26 cellular contexts compared by ENCODE assay signal in the genomic region with DNA sequence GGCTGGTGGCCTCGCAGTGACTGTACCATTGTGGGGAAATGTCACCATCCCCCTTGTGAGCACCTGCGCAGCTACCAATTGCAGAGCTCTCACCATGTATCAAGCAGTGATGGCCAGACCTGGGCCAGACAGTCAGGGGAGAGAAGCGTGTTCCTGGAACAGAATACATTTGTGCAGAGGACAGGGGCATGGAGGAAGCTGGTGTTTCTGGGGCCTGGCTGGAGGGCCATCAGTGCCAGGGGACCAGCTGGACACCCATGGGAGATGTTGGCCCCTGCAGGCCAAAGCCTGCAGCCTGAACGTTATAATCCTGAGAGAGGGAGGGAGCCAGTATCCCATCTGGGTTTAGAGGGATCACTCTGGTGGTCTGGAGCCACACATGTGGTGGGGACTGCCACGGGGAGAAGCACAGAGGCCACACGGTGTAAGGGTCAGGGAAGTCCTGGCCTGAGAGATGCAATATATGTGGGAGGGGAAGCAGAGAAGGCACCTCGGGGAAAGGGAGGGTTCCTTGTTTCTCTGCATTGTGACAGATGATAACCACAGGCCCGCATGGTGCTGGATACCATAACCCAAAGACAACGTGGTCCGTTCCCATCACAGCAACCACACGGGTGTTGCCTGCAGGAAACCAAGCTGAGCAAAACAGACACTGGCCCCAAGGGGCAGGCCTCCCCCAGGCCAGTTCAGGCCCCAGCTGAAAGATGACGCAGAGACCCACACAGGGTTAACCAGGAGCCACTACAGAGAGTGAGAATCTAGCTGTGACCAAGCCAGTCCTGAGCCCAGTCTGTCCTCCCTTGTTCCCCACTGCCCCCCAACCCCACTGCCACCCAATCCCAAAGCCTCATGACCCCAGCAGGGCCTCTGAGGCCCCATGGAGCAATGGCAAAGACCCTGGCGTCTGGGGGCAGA.
DNase-seq lines count a peak whose midpoint lies in the region; ATAC-seq, FAIRE-seq and TF ChIP-seq lines count a peak whose summit lies in the region.
"Had no signal": no experiment of that assay in that cellular context is flagged by ENCODE, and none has a peak within 500 bp of the region (broad histone marks: within the 10 kb centered on the region; RNA-seq: fewer than 3 reads in every experiment).

No MANE protein-coding gene starts in this region.

- WGBS in H9 (ENCODE audit: extremely low coverage, insufficient read length, low lambda C conversion rate), result no CpG with 5 or more reads among the region's 13 CpGs
- 22% methylated on average over 13 of the region's 13 CpGs for WGBS in GM12878 (ENCODE audit: insufficient coverage, insufficient replicate concordance, low lambda C conversion rate, missing lambda C conversion rate)
- WGBS in transverse colon (ENCODE audit: low coverage in 1 of 2), 2 donors, result 74% methylated on average over 13 of the region's 13 CpGs; no CpG with 5 or more reads in 1 of the 2 donors

- H3K9me3 ChIP-seq in BLaER1 treated with 17β-estradiol and CSF1 and Interleukin-3, amounts not matched to agents 10 nM and 100 nM (replicated peaks in 1 of 11), result no peaks in the 10 kb centered on the region
- H3K9me3 ChIP-seq in H9 (ENCODE audit: control insufficient read depth, low read depth, low read length), result no peaks in the 10 kb centered on the region
- no peaks in the 10 kb centered on the region for H3K9me3 ChIP-seq in GM12878 (replicated peaks; ENCODE audit: control insufficient read depth, insufficient read depth, low read length)
- H3K9me3 ChIP-seq in osteoblast (ENCODE audit: low read depth, low read length), result no peaks in the 10 kb centered on the region
- H3K9me3 ChIP-seq in transverse colon, result no peaks in the 10 kb centered on the region

- no peak for FAIRE-seq in GM12878 (lab: Jason Lieb, UNC)
- no peak for FAIRE-seq in frontal cortex (lab: Jason Lieb, UNC)
- FAIRE-seq: keratinocyte, RCC 7860 had no signal

- H3K9me3 Mint-ChIP-seq in H9, result no peaks in the 10 kb centered on the region
- H3K9me3 Mint-ChIP-seq in T-helper 2 cell treated with Interferon-gamma antibody and Interleukin-4, amounts not matched to agents 5 μg/mL and 100 μg/mL, for 36 hours, result no peaks in the 10 kb centered on the region
- H3K9me3 Mint-ChIP-seq: CD8-positive, alpha-beta memory T cell; central memory CD8-positive, alpha-beta T cell; memory B cell; naive thymus-derived CD8-positive, alpha-beta T cell had no signal

- H3K4ac ChIP-seq in H9 (ENCODE audit: low read depth, low read length), result no peak overlapping the region

- no peak overlapping the region for H2AFZ ChIP-seq in H9 (ENCODE audit: low read length)
- H2AFZ ChIP-seq in GM12878 (ENCODE audit: control insufficient read depth, low read depth, low read length), result no peak overlapping the region
- no peak overlapping the region for H2AFZ ChIP-seq in osteoblast (ENCODE audit: low read length)

- TF ChIP-seq RAD21 in GM12878 (IDR thresholded peaks at IDR 0.05; ENCODE audit: insufficient read depth, low read depth, low read length), result no peak

- DNase-seq in H9, result peak; percentile 16
- no peak for DNase-seq in GM12878 (ENCODE audit: low read depth, low spot score)
- DNase-seq in osteoblast (ENCODE audit: insufficient read length, low spot score, missing footprints), result peak; percentile 42
- DNase-seq in NCI-H1694 treated with DMSO at 0.1 percent for 48 hours (lab: John Stamatoyannopoulos, UW), result no peak
- no peak for DNase-seq in transverse colon
- no peak for DNase-seq in frontal cortex (ENCODE audit: low spot score in 2 of 2)
- no peak for DNase-seq in T-helper 2 cell treated with Interferon-gamma antibody and Interleukin-4, amounts not matched to agents 5 μg/mL and 100 μg/mL, for 36 hours (ENCODE audit: low spot score)
- DNase-seq: activated CD4-positive, alpha-beta T cell treated with anti-CD3 and anti-CD28 coated beads for 36 hours; anterior cingulate cortex; CD8-positive, alpha-beta memory T cell; DMS79 treated with DMSO at 0.1 percent for 48 hours; erythroblast; foreskin keratinocyte; Karpas-422; NCI-H1092 treated with DMSO at 0.1 percent for 48 hours; NCI-H510A treated with DMSO at 0.1 percent for 48 hours; NK-92 treated with Interleukin-12 subunit alpha and Interleukin-12 subunit beta, amount 100 ng/mL, for 24 hours; stimulated activated CD4-positive, alpha-beta T cell treated with anti-CD3 and anti-CD28 coated beads, Interleukin-2, amount 100 ng/mL, for 24 hours; stimulated activated naive CD4-positive, alpha-beta T cell treated with Interleukin-2 at 50 U/mL for 16 hours had no signal

- no peaks in the 10 kb centered on the region; a peak in 2 of 22 replicates for H4K20me1 ChIP-seq in BLaER1 treated with 17β-estradiol and CSF1 and Interleukin-3, amounts not matched to agents 10 nM and 100 nM
- H4K20me1 ChIP-seq in H9 (ENCODE audit: control insufficient read depth, insufficient read depth, insufficient read length) (no peaks in the 10 kb centered on the region), GM12878 (ENCODE audit: control insufficient read depth, insufficient read depth) (no peaks in the 10 kb centered on the region), osteoblast (ENCODE audit: insufficient read depth, low read length) (peaks cover 62% of the 10 kb centered on the region)

- no peak overlapping the region for H2BK20ac ChIP-seq in H9 (ENCODE audit: low read depth, low read length, poor library complexity, severe bottlenecking)

- intact Hi-C loops in GM12878 (cut with micrococcal nuclease; ENCODE audit: unreplicated experiment), result no loop called here
- intact Hi-C loops in transverse colon (cut with DNase I; ENCODE audit: low total_unique reads), result no loop called here

- TF ChIP-seq POLR2A in GM12878 (IDR thresholded peaks at IDR 0.05; ENCODE audit: low read depth, low read length) (no peak), transverse colon (IDR thresholded peaks at IDR 0.05) (no peak)

- H4K5ac ChIP-seq in H9 (ENCODE audit: insufficient read length, low read depth, low read length), result no peak overlapping the region

- no peak overlapping the region for H3K4me3 Mint-ChIP-seq in H9
- H3K4me3 Mint-ChIP-seq in T-helper 2 cell treated with Interferon-gamma antibody and Interleukin-4, amounts not matched to agents 5 μg/mL and 100 μg/mL, for 36 hours, result no peak overlapping the region
- H3K4me3 Mint-ChIP-seq: activated CD4-positive, alpha-beta T cell treated with anti-CD3 and anti-CD28 coated beads for 36 hours; CD8-positive, alpha-beta memory T cell; central memory CD8-positive, alpha-beta T cell; memory B cell; naive thymus-derived CD8-positive, alpha-beta T cell had no signal

- RAD21 ChIA-PET in GM12878 (lab: Charles Lee; ENCODE audit: unreplicated experiment), result interaction anchor here (1.1 kb wide), 1 partner anchor 154 kb away, joined by 3 read pairs; no protein-coding TSS in a partner anchor

- H2BK12ac ChIP-seq in H9 (ENCODE audit: insufficient read length, low read depth, low read length), result no peak overlapping the region

- SMC1A ChIA-PET in GM12878 (lab: Charles Lee; ENCODE audit: uncharacterized antibody, unreplicated experiment), result no interaction called here

- H3K27ac Mint-ChIP-seq in H9, result no peak overlapping the region
- H3K27ac Mint-ChIP-seq in T-helper 2 cell treated with Interferon-gamma antibody and Interleukin-4, amounts not matched to agents 5 μg/mL and 100 μg/mL, for 36 hours, result no peak overlapping the region
- H3K27ac Mint-ChIP-seq: activated CD4-positive, alpha-beta T cell treated with anti-CD3 and anti-CD28 coated beads for 36 hours; memory B cell; naive thymus-derived CD8-positive, alpha-beta T cell had no signal

- H3K79me2 ChIP-seq in H9 (ENCODE audit: insufficient read depth, low read length) (no peaks in the 10 kb centered on the region), GM12878 (ENCODE audit: control insufficient read depth, insufficient read depth, low read length) (no peaks in the 10 kb centered on the region), osteoblast (ENCODE audit: insufficient read depth, low read length) (no peaks in the 10 kb centered on the region)

- H2BK5ac ChIP-seq in H9 (ENCODE audit: insufficient read length, low read length), result no peak overlapping the region

- TF ChIP-seq EP300 in GM12878 (IDR thresholded peaks at IDR 0.05; ENCODE audit: borderline replicate concordance in 1 of 2, control insufficient read depth in 1 of 2, low read depth in 2 of 2, low read length in 2 of 2), result no peak
- no peak for TF ChIP-seq EP300 in transverse colon (IDR thresholded peaks at IDR 0.05; ENCODE audit: low read depth)

- H3K18ac ChIP-seq in H9 (ENCODE audit: insufficient read length, low read depth, low read length), result no peak overlapping the region

- 0 out of 22 replicates have a peak overlapping the region, but pooled peaks of 1 of the 11 experiments have one; percentile 11 for H3K9ac ChIP-seq in BLaER1 treated with 17β-estradiol and CSF1 and Interleukin-3, amounts not matched to agents 10 nM and 100 nM
- H3K9ac ChIP-seq in H9 (ENCODE audit: extremely low read depth, insufficient read length, low read length) (no peak overlapping the region), GM12878 (ENCODE audit: control insufficient read depth, insufficient read depth, low read length) (no peak overlapping the region)

- peak; percentile 24; the same call in 2 of the 3 replicates for ATAC-seq in GM12878
- ATAC-seq: foreskin keratinocyte; naive thymus-derived CD8-positive, alpha-beta T cell had no signal

- H3K27ac ChIP-seq in BLaER1 treated with 17β-estradiol and CSF1 and Interleukin-3, amounts not matched to agents 10 nM and 100 nM, result peak overlapping the region in 2 of 11 experiments; percentile 5 to 18; a peak in 1 of 22 replicates
- H3K27ac ChIP-seq in H9 (ENCODE audit: insufficient read length, low read depth, low read length) (no peak overlapping the region), GM12878 (ENCODE audit: control insufficient read depth, insufficient read depth) (no peak overlapping the region), osteoblast (ENCODE audit: low read depth, low read length) (no peak overlapping the region), transverse colon (no peak overlapping the region)
- H3K27ac ChIP-seq: foreskin keratinocyte, SK-N-MC had no signal

- H3K23ac ChIP-seq in H9 (ENCODE audit: insufficient read length, low read depth, low read length), result no peak overlapping the region

- H3K79me1 ChIP-seq in H9 (ENCODE audit: insufficient read depth, low read depth, low read length, poor library complexity, severe bottlenecking), result no peaks in the 10 kb centered on the region

- H3K14ac ChIP-seq in H9 (ENCODE audit: insufficient read depth, low read length), result no peak overlapping the region

- H4K91ac ChIP-seq in H9 (ENCODE audit: insufficient read length, low read depth, low read length), result no peak overlapping the region

- CTCF ChIA-PET in GM12878 (lab: Yijun Ruan, JAX), result interaction anchor here (0.6 to 1.0 kb wide), 2 partner anchors 27 to 148 kb away, joined by 3 to 4 read pairs; no protein-coding TSS in a partner anchor

- no peak overlapping the region for H2BK120ac ChIP-seq in H9 (ENCODE audit: low read depth, low read length, poor library complexity, severe bottlenecking)

- no peaks in the 10 kb centered on the region for H3K36me3 Mint-ChIP-seq in H9 (ENCODE audit: insufficient read depth in 1 of 3, low read depth in 3 of 3)
- H3K36me3 Mint-ChIP-seq in T-helper 2 cell treated with Interferon-gamma antibody and Interleukin-4, amounts not matched to agents 5 μg/mL and 100 μg/mL, for 36 hours (ENCODE audit: low read depth), result no peaks in the 10 kb centered on the region
- H3K36me3 Mint-ChIP-seq: CD8-positive, alpha-beta memory T cell; memory B cell; naive thymus-derived CD8-positive, alpha-beta T cell had no signal

- POLR2A ChIA-PET in GM12878 (lab: Charles Lee), result no interaction called here

- no TSS peak for BruUV-seq in GM12878 (replicated peaks; lab: Mats Ljungman, UMichigan)

- H3K4me3 ChIP-seq in BLaER1 treated with 17β-estradiol and CSF1 and Interleukin-3, amounts not matched to agents 10 nM and 100 nM, result no peak overlapping the region
- no peak overlapping the region for H3K4me3 ChIP-seq in GM12878
- H3K4me3 ChIP-seq in osteoblast (ENCODE audit: insufficient read depth, low read length), result no peak overlapping the region
- H3K4me3 ChIP-seq in transverse colon, result no peak overlapping the region
- H3K4me3 ChIP-seq: SK-N-MC had no signal

- no peaks in the 10 kb centered on the region for H3K36me3 ChIP-seq in BLaER1 treated with 17β-estradiol and CSF1 and Interleukin-3, amounts not matched to agents 10 nM and 100 nM
- no peaks in the 10 kb centered on the region for H3K36me3 ChIP-seq in GM12878 (ENCODE audit: control insufficient read depth in 2 of 2, insufficient read depth in 2 of 2, low read length in 1 of 2)
- no peaks in the 10 kb centered on the region for H3K36me3 ChIP-seq in osteoblast (ENCODE audit: insufficient read depth, low read length)
- H3K36me3 ChIP-seq in transverse colon, result no peaks in the 10 kb centered on the region

- no peak overlapping the region for H2AK5ac ChIP-seq in H9 (ENCODE audit: insufficient read length, low read length)

- peaks cover 0 to 29% (median 22%) of the 10 kb centered on the region in 10 experiments; a peak in 16 of 20 replicates for H3K4me1 ChIP-seq in BLaER1 treated with 17β-estradiol and CSF1 and Interleukin-3, amounts not matched to agents 10 nM and 100 nM
- H3K4me1 ChIP-seq in H9 (ENCODE audit: insufficient read depth, low read length) (no peaks in the 10 kb centered on the region; the same call in 1 of the 2 replicates), GM12878 (ENCODE audit: control insufficient read depth, insufficient read depth, low read length) (no peaks in the 10 kb centered on the region), osteoblast (ENCODE audit: insufficient read depth, low read length) (peaks cover 11% of the 10 kb centered on the region), transverse colon (no peaks in the 10 kb centered on the region)
- H3K4me1 ChIP-seq: foreskin keratinocyte had no signal

- in situ Hi-C loops in GM12878 (cut with MboI), result no loop called here
- in situ Hi-C loops in transverse colon (cut with MboI; ENCODE audit: low pct_ligation_motif_present in 1 of 4, low pct_unique_long_range_greater_than_20kb in 1 of 4, low sequenced_read_pairs in 3 of 4), result no loop called here

- no peak overlapping the region for H3T11ph ChIP-seq in H9 (ENCODE audit: low read length)

- no peak overlapping the region for H2BK15ac ChIP-seq in H9 (ENCODE audit: low read depth, low read length)

- no peak for TF ChIP-seq CTCF in H9 (conservative IDR thresholded peaks at IDR 0.05)
- no peak for TF ChIP-seq CTCF in GM12878 (IDR thresholded peaks at IDR 0.05 in 2 of 3, conservative IDR thresholded peaks at IDR 0.05 in 1 of 3; ENCODE audit: control insufficient read depth in 2 of 3, extremely low read depth in 1 of 3, insufficient read depth in 1 of 3, low read depth in 3 of 3, low read length in 3 of 3)
- no peak for TF ChIP-seq CTCF in osteoblast (IDR thresholded peaks at IDR 0.05; ENCODE audit: extremely low read depth, low read depth, low read length)
- TF ChIP-seq CTCF in transverse colon (IDR thresholded peaks at IDR 0.05), result no peak

- peaks cover 0 to 8% of the 10 kb centered on the region in 2 experiments; a peak in 2 of 4 replicates for H3K4me1 Mint-ChIP-seq in H9
- H3K4me1 Mint-ChIP-seq in T-helper 2 cell treated with Interferon-gamma antibody and Interleukin-4, amounts not matched to agents 5 μg/mL and 100 μg/mL, for 36 hours (ENCODE audit: low read depth), result no peaks in the 10 kb centered on the region
- H3K4me1 Mint-ChIP-seq: activated CD4-positive, alpha-beta T cell treated with anti-CD3 and anti-CD28 coated beads for 36 hours; CD8-positive, alpha-beta memory T cell; central memory CD8-positive, alpha-beta T cell; memory B cell; naive thymus-derived CD8-positive, alpha-beta T cell had no signal

- no peaks in the 10 kb centered on the region for H3K27me3 ChIP-seq in BLaER1 treated with 17β-estradiol and CSF1 and Interleukin-3, amounts not matched to agents 10 nM and 100 nM
- H3K27me3 ChIP-seq in H9 (ENCODE audit: insufficient read depth, low read length) (no peaks in the 10 kb centered on the region), GM12878 (replicated peaks in 1 of 2; ENCODE audit: control insufficient read depth in 2 of 2, insufficient read depth in 2 of 2, low read length in 1 of 2) (peaks cover 0 to 2% of the 10 kb centered on the region in 2 experiments; a peak in 1 of 4 replicates), osteoblast (ENCODE audit: insufficient read depth, low read length) (no peaks in the 10 kb centered on the region), transverse colon (no peaks in the 10 kb centered on the region)

- H3K56ac ChIP-seq in H9 (ENCODE audit: insufficient read length, low read depth, low read length), result no peak overlapping the region

- no peak overlapping the region for H4K8ac ChIP-seq in H9 (replicated peaks; ENCODE audit: insufficient read length, low read depth, low read length)

- peaks cover 4% of the 10 kb centered on the region for H3K27me3 Mint-ChIP-seq in H9 (ENCODE audit: low read depth)
- no peaks in the 10 kb centered on the region for H3K27me3 Mint-ChIP-seq in T-helper 2 cell treated with Interferon-gamma antibody and Interleukin-4, amounts not matched to agents 5 μg/mL and 100 μg/mL, for 36 hours (ENCODE audit: low read depth)
- H3K27me3 Mint-ChIP-seq: activated CD4-positive, alpha-beta T cell treated with anti-CD3 and anti-CD28 coated beads for 36 hours; central memory CD8-positive, alpha-beta T cell had no signal

- H3K23me2 ChIP-seq in H9 (ENCODE audit: insufficient read length, low read depth, low read length, poor library complexity, severe bottlenecking), result no peaks in the 10 kb centered on the region

- H3K4me2 ChIP-seq in BLaER1 treated with 17β-estradiol and CSF1 and Interleukin-3, amounts not matched to agents 10 nM and 100 nM, result peak overlapping the region in 9 of 11 experiments; percentile 29 to 67 (median 64); a peak in 17 of 22 replicates
- H3K4me2 ChIP-seq in H9 (ENCODE audit: insufficient read depth, insufficient read length, low read length) (no peak overlapping the region), GM12878 (ENCODE audit: control insufficient read depth, insufficient read depth) (no peak overlapping the region), osteoblast (ENCODE audit: insufficient read depth, low read length) (no peak overlapping the region)

Comparison
In these comparisons a context has a peak if more than half of its experiments do, and no peak if none do; other contexts are left out.
1. H3K4me2 ChIP-seq: peak in BLaER1 treated with 17β-estradiol and CSF1 and Interleukin-3, amounts not matched to agents 10 nM and 100 nM (9 of 11); none in H9 (single experiment), GM12878 (single experiment) and osteoblast (single experiment).
2. DNase-seq: peak in H9 (single experiment) and osteoblast (single experiment); none in GM12878 (single experiment), NCI-H1694 treated with DMSO at 0.1 percent for 48 hours (single experiment), transverse colon (single experiment), frontal cortex (0 of 2) and T-helper 2 cell treated with Interferon-gamma antibody and Interleukin-4, amounts not matched to agents 5 μg/mL and 100 μg/mL, for 36 hours (single experiment).